Comparison of ENCODE assay signal across 9 cellular contexts in genomic region chr17:10618202-10618635, GRCh38. TPM values are rescaled to one million over a fixed set of nuclear protein-coding genes. Genes with fewer than 3 reads are reported as not detected.
DNase-seq lines count a peak whose midpoint lies in the region; ATAC-seq and TF ChIP-seq lines count a peak whose summit lies in the region.
"Had no signal": no experiment of that assay in that cellular context is flagged by ENCODE, and none has a peak within 500 bp of the region (broad histone marks: within the 10 kb centered on the region; RNA-seq: fewer than 3 reads in every experiment).

No MANE protein-coding gene starts in this region.

- H3K4me1 ChIP-seq in liver (ENCODE audit: control insufficient read depth in 4 of 4, insufficient read depth in 4 of 4, low read length in 3 of 4), result no peaks in the 10 kb centered on the region

- H3K9ac ChIP-seq in liver (ENCODE audit: low read depth in 1 of 2, low read length in 2 of 2), result no peak overlapping the region
- H3K9ac ChIP-seq: BLaER1 treated with 17β-estradiol and CSF1 and Interleukin-3, amounts not matched to agents 10 nM and 100 nM had no signal

- no peaks in the 10 kb centered on the region for H3K36me3 ChIP-seq in liver (ENCODE audit: control insufficient read depth in 4 of 4, insufficient read depth in 3 of 4, low read depth in 1 of 4, low read length in 3 of 4)
- H3K36me3 ChIP-seq: BLaER1 treated with 17β-estradiol and CSF1 and Interleukin-3, amounts not matched to agents 10 nM and 100 nM had no signal

- no peaks in the 10 kb centered on the region for H3K9me3 ChIP-seq in liver (ENCODE audit: control insufficient read depth in 4 of 4, low read length in 3 of 4)
- H3K9me3 ChIP-seq: BLaER1 treated with 17β-estradiol and CSF1 and Interleukin-3, amounts not matched to agents 10 nM and 100 nM had no signal

- ATAC-seq in HG02610 (IDR thresholded peaks at IDR 0.05; ENCODE audit: unreplicated experiment), result peak; percentile 75

- no peak overlapping the region for H3K4me3 ChIP-seq in liver (ENCODE audit: low read depth in 1 of 3, low read length in 3 of 3)
- H3K4me3 ChIP-seq: BLaER1 treated with 17β-estradiol and CSF1 and Interleukin-3, amounts not matched to agents 10 nM and 100 nM had no signal

- TF ChIP-seq RAD21 in liver (IDR thresholded peaks at IDR 0.05), result peak; percentile 75 to 84

- H3K27ac ChIP-seq in liver (ENCODE audit: low read depth in 1 of 2, low read length in 2 of 2), result no peak overlapping the region

- peak; percentile 66 for TF ChIP-seq CTCF in liver (IDR thresholded peaks at IDR 0.05; ENCODE audit: low read depth, low read length, missing input control)

- DNase-seq in NCI-H1436 (lab: John Stamatoyannopoulos, UW) (peak; percentile 50), NCI-H1436 treated with DMSO at 0.1 percent for 48 hours (lab: John Stamatoyannopoulos, UW) (no peak), NCI-H2171 (lab: John Stamatoyannopoulos, UW) (peak; percentile 38), cerebellum (ENCODE audit: low spot score) (peak; percentile 40)
- peak; percentile 23 for DNase-seq in activated CD4-positive, CD25-positive, alpha-beta regulatory T cell treated with anti-CD3 and anti-CD28 coated beads, Interleukin-2, amount 50 U/mL, for 16 hours (ENCODE audit: low read depth, low spot score)
- DNase-seq in stimulated activated CD4-positive, alpha-beta T cell treated with anti-CD3 and anti-CD28 coated beads, TNF-alpha, amount 100 ng/mL, for 4 hours (ENCODE audit: low read depth in 3 of 3), result peak; percentile 9 to 29 (median 14)

- H3K27me3 ChIP-seq in liver (ENCODE audit: control insufficient read depth in 4 of 4, insufficient read depth in 4 of 4, low read length in 3 of 4), result no peaks in the 10 kb centered on the region
- H3K27me3 ChIP-seq: BLaER1 treated with 17β-estradiol and CSF1 and Interleukin-3, amounts not matched to agents 10 nM and 100 nM had no signal

- 19% methylated on average over 7 of the region's 7 CpGs for WGBS in liver

TF ChIP-seq in liver, 16 proteins besides CTCF, POLR2A, EP300 and RAD21:
- TF ChIP-seq TAF1 (conservative IDR thresholded peaks at IDR 0.05) (no peak), MAX (IDR thresholded peaks at IDR 0.05) (no peak), FOXA1 (IDR thresholded peaks at IDR 0.05) (no peak), REST (IDR thresholded peaks at IDR 0.05) (no peak), EGR1 (IDR thresholded peaks at IDR 0.05; ENCODE audit: low read depth in 2 of 2) (no peak), YY1 (IDR thresholded peaks at IDR 0.05) (no peak), HNF4G (IDR thresholded peaks at IDR 0.05) (no peak), ATF3 (IDR thresholded peaks at IDR 0.05) (no peak), GABPA (IDR thresholded peaks at IDR 0.05 in 1 of 2, conservative IDR thresholded peaks at IDR 0.05 in 1 of 2) (no peak), JUND (IDR thresholded peaks at IDR 0.05) (no peak), FOXA2 (IDR thresholded peaks at IDR 0.05) (no peak), NR2F2 (IDR thresholded peaks at IDR 0.05) (no peak), SP1 (IDR thresholded peaks at IDR 0.05) (no peak), ZBTB33 (IDR thresholded peaks at IDR 0.05) (no peak), RXRA (IDR thresholded peaks at IDR 0.05) (no peak), HNF4A (conservative IDR thresholded peaks at IDR 0.05) (no peak)

RNA-seq across cellular contexts. Expression of gene MYH3, which starts 38.9 kb away (rescaled TPM):
- total RNA-seq in cerebellum (1.4 TPM), liver (1 to 10 TPM in 1 of 2 donors, under 1 TPM in 1; 0.65 to 2.0 TPM)
- 1 to 10 TPM in 1 of 2 donors, under 1 TPM in 1; 0.43 to 1.3 TPM for polyA plus RNA-seq in liver
